In the genomic region with DNA sequence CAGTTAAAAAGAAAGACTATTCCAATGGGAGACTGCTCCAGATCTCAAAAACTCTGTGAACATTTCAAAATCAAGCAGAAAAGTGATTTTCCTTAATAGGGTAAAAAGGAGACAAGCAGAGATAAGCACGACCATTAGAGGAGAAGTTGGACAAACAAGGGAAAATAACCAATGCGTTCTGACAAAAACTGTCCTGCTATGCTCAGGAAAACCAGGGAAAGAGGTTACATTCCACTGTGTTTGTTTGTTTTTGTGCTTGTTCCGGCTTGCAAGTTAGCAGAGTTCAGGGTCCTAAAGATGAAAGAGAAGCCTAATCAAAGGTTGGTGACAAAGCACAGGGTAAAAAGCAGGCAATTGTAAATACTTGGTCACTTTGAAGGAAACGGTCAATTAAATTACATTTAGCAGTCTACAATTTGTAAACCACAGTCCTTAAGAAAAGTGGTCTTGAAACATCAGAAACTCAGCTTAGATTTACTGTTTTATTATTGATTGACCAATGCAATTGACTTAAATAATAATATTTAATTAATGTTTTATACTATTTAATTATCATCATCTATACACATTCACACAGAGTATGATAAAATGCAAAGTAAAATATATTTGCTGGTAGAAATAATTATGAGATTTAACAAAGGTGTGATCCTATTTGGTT, we compare ENCODE assay signal across 15 cellular contexts.
"Had no signal": no experiment of that assay in that cellular context is flagged by ENCODE, and none has a peak within 500 bp of the region (broad histone marks: within the 10 kb centered on the region; RNA-seq: fewer than 3 reads in every experiment).

No MANE protein-coding gene starts in this region.

- H3K27me3 Mint-ChIP-seq: activated naive CD8-positive, alpha-beta T cell; stimulated activated naive CD8-positive, alpha-beta T cell treated with anti-CD3 and anti-CD28 coated beads, Interleukin-15, Interleukin-2, amounts not matched to agents 100 ng/mL and 50 ng/mL, for 24 hours had no signal

- H3K27ac Mint-ChIP-seq: activated naive CD8-positive, alpha-beta T cell; activated T-helper 2 cell treated with anti-CD3 and anti-CD28 coated beads, Interferon-gamma antibody, Interleukin-2, Interleukin-4, amounts not matched to agents 10 μg/mL and 5 μg/mL and 100 μg/mL, durations not matched to agents 14 hours and 24 hours and 36 hours; natural killer cell; stimulated activated naive CD8-positive, alpha-beta T cell treated with anti-CD3 and anti-CD28 coated beads, Interleukin-15, Interleukin-2, amounts not matched to agents 100 ng/mL and 50 ng/mL, for 24 hours had no signal

- H3K36me3 Mint-ChIP-seq: activated naive CD8-positive, alpha-beta T cell; natural killer cell had no signal

- ATAC-seq: gastroesophageal sphincter, natural killer cell had no signal

- H3K4me3 Mint-ChIP-seq: activated naive CD8-positive, alpha-beta T cell; natural killer cell; stimulated activated naive CD8-positive, alpha-beta T cell treated with anti-CD3 and anti-CD28 coated beads, Interleukin-15, Interleukin-2, amounts not matched to agents 100 ng/mL and 50 ng/mL, for 24 hours had no signal

- DNase-seq: activated CD4-positive, alpha-beta T cell treated with anti-CD3 and anti-CD28 coated beads, Interleukin-2, amount 50 U/mL, for 1 hour; activated CD4-positive, CD25-positive, alpha-beta regulatory T cell; activated T-cell treated with anti-CD3 and anti-CD28 coated beads for 4 hours; aorta; hippocampal formation; kidney glomerular epithelial cell; natural killer cell; stimulated activated CD4-positive, alpha-beta T cell treated with anti-CD3 and anti-CD28 coated beads, Interleukin-4, amount 100 ng/mL, for 24 hours; T-helper 2 cell had no signal

- H3K27ac ChIP-seq: breast epithelium, gastroesophageal sphincter, thoracic aorta had no signal

- H3K4me1 Mint-ChIP-seq: natural killer cell had no signal

- H3K9me3 Mint-ChIP-seq: stimulated activated naive CD8-positive, alpha-beta T cell treated with anti-CD3 and anti-CD28 coated beads, Interleukin-15, Interleukin-2, amounts not matched to agents 100 ng/mL and 50 ng/mL, for 24 hours had no signal
